Comparison of ENCODE assay signal across 28 cellular contexts in the genomic region with DNA sequence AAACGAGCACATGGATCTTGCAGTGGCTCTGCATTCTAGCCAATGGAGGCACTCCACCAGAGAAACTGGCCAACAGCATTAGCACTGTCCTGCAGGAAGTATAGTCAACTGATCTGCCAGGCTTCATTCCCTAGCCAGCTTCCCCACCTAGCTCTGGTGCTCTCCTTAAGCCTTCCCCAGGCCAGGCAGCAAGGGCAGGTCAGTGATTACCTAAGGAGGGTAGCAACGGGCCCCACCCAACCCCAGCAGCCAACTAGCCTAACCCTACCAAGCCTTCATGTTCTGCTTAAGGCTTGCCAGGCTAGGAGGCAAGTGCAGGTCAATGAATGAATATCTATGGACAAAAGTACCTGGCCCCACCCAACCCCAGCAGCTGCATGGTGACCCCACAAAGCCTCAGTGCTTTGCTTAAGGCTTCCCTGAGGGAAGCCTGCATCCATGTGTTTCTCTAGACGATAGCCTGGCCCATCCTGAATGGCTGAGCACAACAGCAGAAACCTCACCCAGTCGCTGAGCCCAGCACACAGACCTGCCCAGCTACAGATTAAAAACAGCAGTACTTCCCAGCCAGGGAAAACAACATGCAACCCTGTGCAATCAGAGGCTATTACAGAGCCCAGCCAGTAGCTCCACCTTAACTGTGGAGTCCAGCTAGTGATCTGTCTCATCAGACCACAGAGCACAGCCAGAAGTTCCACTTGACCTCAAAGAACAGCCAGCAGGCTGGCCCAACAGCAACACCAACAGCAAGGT. TPM values are rescaled to one million over a fixed set of nuclear protein-coding genes. Genes with fewer than 3 reads are reported as not detected.
DNase-seq lines count a peak whose midpoint lies in the region; ATAC-seq and TF ChIP-seq lines count a peak whose summit lies in the region.
"Had no signal": no experiment of that assay in that cellular context is flagged by ENCODE, and none has a peak within 500 bp of the region (broad histone marks: within the 10 kb centered on the region; RNA-seq: fewer than 3 reads in every experiment).

No MANE protein-coding gene starts in this region.

- peak overlapping the region; percentile 53 for H3K27ac Mint-ChIP-seq in activated CD8-positive, alpha-beta T cell treated with anti-CD3 and anti-CD28 coated beads, Interleukin-2, amount 10 ng/mL, durations not matched to agents 7 days and 5 days
- H3K27ac Mint-ChIP-seq in activated CD8-positive, alpha-beta T cell treated with anti-CD3 and anti-CD28 coated beads for 36 hours: no peak overlapping the region

- no peaks in the 10 kb centered on the region for H3K36me3 ChIP-seq in mucosa of rectum (ENCODE audit: control insufficient read depth in 2 of 2, insufficient read depth in 2 of 2, low read length in 2 of 2)
- no peaks in the 10 kb centered on the region for H3K36me3 ChIP-seq in transverse colon
- H3K36me3 ChIP-seq: SJCRH30 had no signal

- H3K9ac ChIP-seq in mucosa of rectum (ENCODE audit: low read depth in 1 of 2, low read length in 2 of 2): peak overlapping the region in 1 of 2 donors; percentile 27
- H3K9ac ChIP-seq: BLaER1 treated with 17β-estradiol and CSF1 and Interleukin-3, amounts not matched to agents 10 nM and 100 nM; GM23248 had no signal

- POLR2A ChIA-PET in activated CD8-positive, alpha-beta T cell treated with anti-CD3 and anti-CD28 coated beads, Interleukin-2, amount 10 ng/mL, durations not matched to agents 7 days and 5 days (lab: Charles Lee): no interaction called here
- POLR2A ChIA-PET in activated CD8-positive, alpha-beta T cell treated with anti-CD3 and anti-CD28 coated beads for 36 hours (lab: Charles Lee): no interaction called here

- H3K9me3 Mint-ChIP-seq in activated CD8-positive, alpha-beta T cell treated with anti-CD3 and anti-CD28 coated beads, Interleukin-2, amount 10 ng/mL, durations not matched to agents 7 days and 5 days (ENCODE audit: insufficient read depth): peaks cover 27% of the 10 kb centered on the region
- H3K9me3 Mint-ChIP-seq in activated CD8-positive, alpha-beta T cell treated with anti-CD3 and anti-CD28 coated beads for 36 hours: peaks cover 19% of the 10 kb centered on the region

- in situ Hi-C loops in transverse colon (cut with MboI; ENCODE audit: low pct_ligation_motif_present in 1 of 4, low pct_unique_long_range_greater_than_20kb in 1 of 4, low sequenced_read_pairs in 3 of 4): no loop called here

- no peak for TF ChIP-seq CTCF in activated CD8-positive, alpha-beta T cell treated with anti-CD3 and anti-CD28 coated beads for 36 hours (IDR thresholded peaks at IDR 0.05)
- TF ChIP-seq CTCF in transverse colon (IDR thresholded peaks at IDR 0.05): no peak

- H3K4me1 Mint-ChIP-seq in activated CD8-positive, alpha-beta T cell treated with anti-CD3 and anti-CD28 coated beads, Interleukin-2, amount 10 ng/mL, durations not matched to agents 7 days and 5 days (ENCODE audit: low read depth): peaks cover 23% of the 10 kb centered on the region
- H3K4me1 Mint-ChIP-seq in activated CD8-positive, alpha-beta T cell treated with anti-CD3 and anti-CD28 coated beads for 36 hours (ENCODE audit: low read depth): peaks cover 2% of the 10 kb centered on the region

- TF ChIP-seq POLR2A in transverse colon (IDR thresholded peaks at IDR 0.05): peak; percentile 23

- H3K27ac ChIP-seq in mucosa of rectum (ENCODE audit: low read depth in 2 of 2, low read length in 2 of 2): peak overlapping the region; percentile 80 to 82
- peak overlapping the region; percentile 60 to 76 (median 74) for H3K27ac ChIP-seq in transverse colon
- H3K27ac ChIP-seq: 22Rv1; BLaER1 treated with 17β-estradiol and CSF1 and Interleukin-3, amounts not matched to agents 10 nM and 100 nM; GM23248; SJCRH30 had no signal

- peaks cover 4 to 6% of the 10 kb centered on the region in 2 donors for H3K9me3 ChIP-seq in mucosa of rectum (ENCODE audit: control insufficient read depth in 2 of 2, low read length in 2 of 2)
- H3K9me3 ChIP-seq in transverse colon: peaks cover 25% of the 10 kb centered on the region in 2 donors
- H3K9me3 ChIP-seq: Caco-2, SJCRH30 had no signal

- H3K4me3 ChIP-seq in mucosa of rectum (ENCODE audit: low read length in 2 of 2): peak overlapping the region; percentile 34 to 53
- H3K4me3 ChIP-seq in transverse colon: peak overlapping the region in 1 of 4 donors; percentile 19
- H3K4me3 ChIP-seq: BLaER1 treated with 17β-estradiol and CSF1 and Interleukin-3, amounts not matched to agents 10 nM and 100 nM; GM12878; GM23248; K562; SJCRH30 had no signal

- no peak for ATAC-seq in activated CD8-positive, alpha-beta T cell treated with anti-CD3 and anti-CD28 coated beads, Interleukin-2, amount 10 ng/mL, durations not matched to agents 7 days and 5 days
- no peak for ATAC-seq in activated CD8-positive, alpha-beta T cell treated with anti-CD3 and anti-CD28 coated beads for 36 hours
- ATAC-seq in esophagus mucosa: peak; percentile 93
- ATAC-seq: GM12878, HepG2, K562 had no signal

- intact Hi-C loops in activated CD8-positive, alpha-beta T cell treated with anti-CD3 and anti-CD28 coated beads for 36 hours (cut with micrococcal nuclease): no loop called here
- intact Hi-C loops in transverse colon (cut with DNase I; ENCODE audit: low total_unique reads): loop anchor here (10.0 kb wide), 1 partner anchor 45 kb away; no protein-coding TSS in a partner anchor

- H3K27me3 ChIP-seq in mucosa of rectum (ENCODE audit: control insufficient read depth in 2 of 2, insufficient read depth in 2 of 2, low read length in 2 of 2): no peaks in the 10 kb centered on the region
- no peaks in the 10 kb centered on the region for H3K27me3 ChIP-seq in transverse colon
- H3K27me3 ChIP-seq: BLaER1 treated with 17β-estradiol and CSF1 and Interleukin-3, amounts not matched to agents 10 nM and 100 nM; SJCRH30 had no signal

- 20 to 56% methylated on average over 1 to 4 of the region's 4 CpGs for WGBS in transverse colon (ENCODE audit: low coverage in 1 of 2), 2 donors

- H3K4me1 ChIP-seq in mucosa of rectum (ENCODE audit: control insufficient read depth in 2 of 2, insufficient read depth in 2 of 2, low read length in 2 of 2): peaks cover 7 to 13% of the 10 kb centered on the region in 2 donors
- H3K4me1 ChIP-seq in transverse colon: peaks cover 0 to 18% (median 2%) of the 10 kb centered on the region in 4 donors
- H3K4me1 ChIP-seq: Caco-2, SJCRH30 had no signal

- H3K27me3 Mint-ChIP-seq in activated CD8-positive, alpha-beta T cell treated with anti-CD3 and anti-CD28 coated beads, Interleukin-2, amount 10 ng/mL, durations not matched to agents 7 days and 5 days (ENCODE audit: low read depth): peaks cover 3% of the 10 kb centered on the region
- H3K27me3 Mint-ChIP-seq in activated CD8-positive, alpha-beta T cell treated with anti-CD3 and anti-CD28 coated beads for 36 hours: no peaks in the 10 kb centered on the region

- peaks cover 44% of the 10 kb centered on the region for H3K36me3 Mint-ChIP-seq in activated CD8-positive, alpha-beta T cell treated with anti-CD3 and anti-CD28 coated beads, Interleukin-2, amount 10 ng/mL, durations not matched to agents 7 days and 5 days (ENCODE audit: low read depth)
- peaks cover 11% of the 10 kb centered on the region for H3K36me3 Mint-ChIP-seq in activated CD8-positive, alpha-beta T cell treated with anti-CD3 and anti-CD28 coated beads for 36 hours (ENCODE audit: low read depth)

- TF ChIP-seq EP300 in transverse colon (IDR thresholded peaks at IDR 0.05; ENCODE audit: low read depth): no peak

- no peak for DNase-seq in activated CD8-positive, alpha-beta T cell treated with anti-CD3 and anti-CD28 coated beads, Interleukin-2, amount 10 ng/mL, durations not matched to agents 7 days and 5 days
- no peak for DNase-seq in activated CD8-positive, alpha-beta T cell treated with anti-CD3 and anti-CD28 coated beads for 36 hours
- peak; percentile 73 for DNase-seq in transverse colon
- no peak for DNase-seq in activated CD4-positive, alpha-beta T cell treated with anti-CD3 and anti-CD28 coated beads for 48 hours
- no peak for DNase-seq in NCI-H2196 (lab: John Stamatoyannopoulos, UW; ENCODE audit: unreplicated experiment)
- no peak for DNase-seq in NCI-H2227 (lab: John Stamatoyannopoulos, UW; ENCODE audit: unreplicated experiment)
- DNase-seq: ACHN; Caco-2; CD4-positive, alpha-beta memory T cell; DMS 273 treated with DMSO at 0.1 percent for 48 hours; DMS79 treated with DMSO at 0.1 percent for 48 hours; GM23248; HCEC 1CT; NCI-H1092 treated with DMSO at 0.1 percent for 48 hours; NCI-H146; NCI-H2081; NCI-H2171; NCI-H446; NCI-H526; OCI-M1; SJCRH30 had no signal

- CTCF ChIA-PET in activated CD8-positive, alpha-beta T cell treated with anti-CD3 and anti-CD28 coated beads, Interleukin-2, amount 10 ng/mL, durations not matched to agents 7 days and 5 days (lab: Charles Lee): interaction anchor here (1.3 to 2.6 kb wide), 4 partner anchors 14 to 147 kb away, joined by 3 to 17 read pairs (median 4); no protein-coding TSS in a partner anchor
- CTCF ChIA-PET in activated CD8-positive, alpha-beta T cell treated with anti-CD3 and anti-CD28 coated beads for 36 hours (lab: Charles Lee): interaction anchor here (0.7 to 1.9 kb wide), 5 partner anchors 16 to 148 kb away, joined by 3 to 5 read pairs (median 3); a partner anchor contains a TSS

- no peak overlapping the region for H3K4me3 Mint-ChIP-seq in activated CD8-positive, alpha-beta T cell treated with anti-CD3 and anti-CD28 coated beads, Interleukin-2, amount 10 ng/mL, durations not matched to agents 7 days and 5 days
- H3K4me3 Mint-ChIP-seq in activated CD8-positive, alpha-beta T cell treated with anti-CD3 and anti-CD28 coated beads for 36 hours: no peak overlapping the region
- H3K4me3 Mint-ChIP-seq: CD4-positive, alpha-beta memory T cell had no signal

RNA-seq across cellular contexts. Expression of a gene that starts 28.5 kb away (rescaled TPM):
- total RNA-seq in activated CD8-positive, alpha-beta T cell treated with anti-CD3 and anti-CD28 coated beads, Interleukin-2, amount 10 ng/mL, durations not matched to agents 7 days and 5 days: 1 to 10 TPM in 1 of 2 experiments, under 1 TPM in 1; 0.87 to 1.2 TPM
- total RNA-seq in activated CD8-positive, alpha-beta T cell treated with anti-CD3 and anti-CD28 coated beads for 36 hours: 1 to 10 TPM in 1 of 2 experiments, under 1 TPM in 1; 0.54 to 1.1 TPM
- 16.3 TPM for total RNA-seq in esophagus mucosa
- total RNA-seq in transverse colon: 100 to 1,000 TPM; 197 to 753 (median 410) TPM

Comparison
In these comparisons a context has a peak if more than half of its experiments do, and no peak if none do; other contexts are left out.
1. RNA of a gene that starts 28.5 kb away (total RNA-seq): 197 to 753 TPM in transverse colon; 16.3 TPM in esophagus mucosa (single experiment), 0.87 to 1.2 TPM in activated CD8-positive, alpha-beta T cell treated with anti-CD3 and anti-CD28 coated beads, Interleukin-2, amount 10 ng/mL, durations not matched to agents 7 days and 5 days and 0.54 to 1.1 TPM in activated CD8-positive, alpha-beta T cell treated with anti-CD3 and anti-CD28 coated beads for 36 hours; every median in the first group is over 10 times any median in the second.